Comparison of ENCODE assay signal across 8 cellular contexts in genomic region chr9:6106576-6107339, GRCh38.
A peak's percentile ranks its signal among the peaks of the same experiment; 100 is the strongest.
DNase-seq lines count a peak whose midpoint lies in the region; ATAC-seq, FAIRE-seq and TF ChIP-seq lines count a peak whose summit lies in the region.

No MANE protein-coding gene starts in this region.

- H2BK120ac ChIP-seq in H1 (replicated peaks; ENCODE audit: low read depth, low read length): no peak overlapping the region

- H3K56ac ChIP-seq in H1 (replicated peaks; ENCODE audit: insufficient read length, low read depth, low read length): no peak overlapping the region

- in situ Hi-C loops in GM13977 (cut with MboI; ENCODE audit: low pct_unique_long_range_greater_than_20kb, low sequenced_read_pairs, unreplicated experiment): no loop called here

- no peak overlapping the region for H3K14ac ChIP-seq in H1 (ENCODE audit: insufficient read length)

- H3K4me3 Mint-ChIP-seq in activated T-helper 17 cell treated with anti-CD3 and anti-CD28 coated beads, Interleukin-2, amount 50 U/mL, for 72 hours: no peak overlapping the region

- CTCF ChIA-PET in AG04450 (lab: Charles Lee): interaction anchor here (0.6 to 1.0 kb wide), 2 partner anchors 10 to 199 kb away, joined by 3 to 4 read pairs; no protein-coding TSS in a partner anchor
- CTCF ChIA-PET in H1 (lab: Charles Lee; ENCODE audit: partially characterized antibody): interaction anchor here (0.6 to 3.6 kb wide), 16 partner anchors 8 to 243 kb away, joined by 3 to 17 read pairs (median 4); no protein-coding TSS in a partner anchor

- no peak overlapping the region for H2AK5ac ChIP-seq in H1 (ENCODE audit: low read depth, low read length)

- no peak for FAIRE-seq in H1 (lab: Jason Lieb, UNC)

- no peak overlapping the region for H3K4ac ChIP-seq in H1 (replicated peaks; ENCODE audit: insufficient read length, low read depth, low read length)

- no peaks in the 10 kb centered on the region for H3K23me2 ChIP-seq in H1 (ENCODE audit: low read depth, low read length)

- no peak overlapping the region for H3K23ac ChIP-seq in H1 (ENCODE audit: insufficient read length)

- H3K79me1 ChIP-seq in H1 (ENCODE audit: low read depth, low read length): no peaks in the 10 kb centered on the region

- H3K27ac ChIP-seq in AG04450 (ENCODE audit: low read depth, low read length): no peak overlapping the region
- H3K27ac ChIP-seq in H1 (ENCODE audit: low read depth, low read length): peak overlapping the region; percentile 31; the same call in 1 of the 2 replicates

- TF ChIP-seq RAD21 in H1 (IDR thresholded peaks at IDR 0.05 in 1 of 2, conservative IDR thresholded peaks at IDR 0.05 in 1 of 2; ENCODE audit: low read depth in 2 of 2, low read length in 2 of 2): peak; percentile 48 to 61

- 58% methylated on average over 2 of the region's 2 CpGs; no CpG with 5 or more reads in 1 of the 2 experiments for WGBS in H1 (ENCODE audit: extremely low coverage in 1 of 2, insufficient coverage in 1 of 2, insufficient read length in 1 of 2, insufficient replicate concordance in 2 of 2, low coverage in 1 of 2, low lambda C conversion rate in 2 of 2, missing lambda C conversion rate in 1 of 2), 2 experiments

- no peak overlapping the region for H2BK15ac ChIP-seq in H1 (ENCODE audit: low read length)

- no peak overlapping the region for H2BK12ac ChIP-seq in H1 (ENCODE audit: low read depth, low read length)

- H4K8ac ChIP-seq in H1 (ENCODE audit: extremely low read depth, insufficient read depth, low read length): no peak overlapping the region

- no peak overlapping the region for H3K9ac ChIP-seq in NT2/D1 (ENCODE audit: insufficient read length, low read depth)
- H3K9ac ChIP-seq in H1 (replicated peaks in 1 of 4; ENCODE audit: extremely low read depth in 1 of 4, low read depth in 3 of 4, low read length in 3 of 4): no peak overlapping the region

- H3K36me3 Mint-ChIP-seq in activated T-helper 17 cell treated with anti-CD3 and anti-CD28 coated beads, Interleukin-2, amount 50 U/mL, for 72 hours (ENCODE audit: low read depth): no peaks in the 10 kb centered on the region

- H3K9me3 ChIP-seq in AG04450 (ENCODE audit: control insufficient read depth, insufficient read depth, low read length) (no peaks in the 10 kb centered on the region), NT2/D1 (ENCODE audit: insufficient read depth, low read length) (no peaks in the 10 kb centered on the region), H1 (ENCODE audit: insufficient read depth in 2 of 2, low read depth in 1 of 2, low read length in 1 of 2) (no peaks in the 10 kb centered on the region)

- ATAC-seq in HG03064 (IDR thresholded peaks at IDR 0.05; ENCODE audit: low read depth, unreplicated experiment): peak; percentile 57
- no peak for ATAC-seq in activated T-helper 17 cell treated with anti-CD3 and anti-CD28 coated beads, Interleukin-2, amount 50 U/mL, for 72 hours (replicated peaks)

- TF ChIP-seq CTCF in AG04450 (IDR thresholded peaks at IDR 0.05; ENCODE audit: low read depth, low read length) (peak; percentile 38; the same call in 1 of the 2 replicates), GM13977 (IDR thresholded peaks at IDR 0.05; ENCODE audit: extremely low read depth, insufficient read depth, missing control alignments) (peak; percentile 36), H1 (IDR thresholded peaks at IDR 0.05; ENCODE audit: control extremely low read depth in 1 of 3, insufficient read depth in 1 of 3, low read depth in 1 of 3, low read length in 3 of 3) (peak in 2 of 3 experiments; percentile 56 to 69; a peak in 3 of 4 replicates)

- no peak overlapping the region for H4K5ac ChIP-seq in H1 (ENCODE audit: insufficient read length, low read depth, low read length)

- H3K27me3 ChIP-seq in AG04450 (ENCODE audit: control insufficient read depth, insufficient read depth, low read length) (no peaks in the 10 kb centered on the region), NT2/D1 (ENCODE audit: insufficient read depth, insufficient read length) (no peaks in the 10 kb centered on the region), H1 (replicated peaks in 1 of 4; ENCODE audit: control insufficient read depth in 3 of 4, extremely low read depth in 1 of 4, insufficient read depth in 3 of 4, low read length in 3 of 4) (no peaks in the 10 kb centered on the region)

- no peaks in the 10 kb centered on the region for H3K36me3 ChIP-seq in NT2/D1 (ENCODE audit: insufficient read depth, insufficient read length, low read length)
- no peaks in the 10 kb centered on the region for H3K36me3 ChIP-seq in H1 (ENCODE audit: control insufficient read depth in 2 of 4, insufficient read depth in 4 of 4, low read length in 3 of 4)

- POLR2A ChIA-PET in AG04450 (lab: Yijun Ruan, JAX): interaction anchor here (1.1 kb wide), 1 partner anchor 165 kb away, joined by 3 read pairs; no protein-coding TSS in a partner anchor
- POLR2A ChIA-PET in H1 (lab: Charles Lee; ENCODE audit: partially characterized antibody): interaction anchor here (0.9 kb wide), 1 partner anchor 15 kb away, joined by 3 read pairs; no protein-coding TSS in a partner anchor

- H2BK20ac ChIP-seq in H1 (ENCODE audit: low read length): no peak overlapping the region

- H2BK5ac ChIP-seq in H1 (ENCODE audit: low read depth, low read length): no peak overlapping the region

- H4K20me1 ChIP-seq in H1 (replicated peaks in 1 of 2; ENCODE audit: control insufficient read depth in 1 of 2, insufficient read depth in 2 of 2, low read length in 2 of 2): no peaks in the 10 kb centered on the region

- H3K27ac Mint-ChIP-seq in activated T-helper 17 cell treated with anti-CD3 and anti-CD28 coated beads, Interleukin-2, amount 50 U/mL, for 72 hours: no peak overlapping the region

- peak overlapping the region; percentile 91; the same call in 1 of the 2 replicates for H2AFZ ChIP-seq in H1 (ENCODE audit: low read length)

- no peak overlapping the region; a peak in 1 of 4 replicates for H3K4me2 ChIP-seq in H1 (ENCODE audit: insufficient read depth in 1 of 2, low read depth in 2 of 2, low read length in 2 of 2)

- no peak for TF ChIP-seq EP300 in H1 (IDR thresholded peaks at IDR 0.05; ENCODE audit: borderline replicate concordance in 1 of 2, low read depth in 2 of 2, low read length in 2 of 2)

- H3K4me3 ChIP-seq in AG04450 (ENCODE audit: low read depth, low read length) (no peak overlapping the region), NT2/D1 (ENCODE audit: insufficient read length, low read depth) (no peak overlapping the region), H1 (ENCODE audit: extremely low read depth in 1 of 4, insufficient read depth in 2 of 4, low read depth in 3 of 4, low read length in 4 of 4) (no peak overlapping the region)

- no peaks in the 10 kb centered on the region for H3K79me2 ChIP-seq in H1 (ENCODE audit: control insufficient read depth in 1 of 2, insufficient read depth in 2 of 2, low read length in 2 of 2)

- no peaks in the 10 kb centered on the region for H3K9me3 Mint-ChIP-seq in activated T-helper 17 cell treated with anti-CD3 and anti-CD28 coated beads, Interleukin-2, amount 50 U/mL, for 72 hours

- TF ChIP-seq POLR2A in H1 (IDR thresholded peaks at IDR 0.05; ENCODE audit: control extremely low read depth in 1 of 2, low read depth in 2 of 2, low read length in 2 of 2): no peak

- DNase-seq in AG04450 (ENCODE audit: low read depth, low spot score) (no peak), GM13977 (ENCODE audit: low spot score) (peak; percentile 44), NT2/D1 (ENCODE audit: low read depth, low spot score) (peak; percentile 25), H1 (ENCODE audit: low read depth in 1 of 2, low spot score in 2 of 2) (peak; percentile 7 to 48), midbrain (lab: John Stamatoyannopoulos, UW) (peak; percentile 35), activated T-cell treated with anti-CD3 and anti-CD28 coated beads for 4 hours (no peak)

- no peak overlapping the region for H4K91ac ChIP-seq in H1 (replicated peaks; ENCODE audit: insufficient read length, low read length)

- no peak overlapping the region for H3K18ac ChIP-seq in H1 (ENCODE audit: extremely low read depth, low read length)

- no peaks in the 10 kb centered on the region for H3K4me1 ChIP-seq in NT2/D1 (ENCODE audit: insufficient read depth, insufficient read length)
- peaks cover 0 to 4% (median 1%) of the 10 kb centered on the region in 4 experiments; a peak in 3 of 7 replicates for H3K4me1 ChIP-seq in H1 (replicated peaks in 1 of 4; ENCODE audit: control insufficient read depth in 3 of 4, insufficient read depth in 4 of 4, low read length in 3 of 4)

- H3K27me3 Mint-ChIP-seq in activated T-helper 17 cell treated with anti-CD3 and anti-CD28 coated beads, Interleukin-2, amount 50 U/mL, for 72 hours: no peaks in the 10 kb centered on the region

- H3K4me1 Mint-ChIP-seq in activated T-helper 17 cell treated with anti-CD3 and anti-CD28 coated beads, Interleukin-2, amount 50 U/mL, for 72 hours: no peaks in the 10 kb centered on the region

TF ChIP-seq in H1, 55 proteins besides CTCF, POLR2A, EP300 and RAD21 (continues in another document):
- TF ChIP-seq TEAD4 (IDR thresholded peaks at IDR 0.05; ENCODE audit: low read depth, low read length) (no peak), CEBPB (IDR thresholded peaks at IDR 0.05; ENCODE audit: low read depth, low read length) (no peak), YY1 (IDR thresholded peaks at IDR 0.05; ENCODE audit: low read depth, low read length) (0 out of 2 replicates have a peak, but pooled peaks have one; percentile 5), E2F6 (IDR thresholded peaks at IDR 0.05) (no peak), MAX (IDR thresholded peaks at IDR 0.05) (no peak), SUZ12 (IDR thresholded peaks at IDR 0.05; ENCODE audit: low read length) (no peak), ZNF274 (IDR thresholded peaks at IDR 0.05; ENCODE audit: borderline replicate concordance, extremely low read depth, low read length) (no peak), KDM5A (IDR thresholded peaks at IDR 0.05; ENCODE audit: low read length) (no peak), ASH2L (IDR thresholded peaks at IDR 0.05; ENCODE audit: low read length) (no peak), NANOG (IDR thresholded peaks at IDR 0.05; ENCODE audit: insufficient read depth, low read depth, low read length, poor library complexity, severe bottlenecking) (no peak), TAF1 (IDR thresholded peaks at IDR 0.05; ENCODE audit: low read depth, low read length) (0 out of 2 replicates have a peak, but pooled peaks have one; percentile 47), SIX5 (IDR thresholded peaks at IDR 0.05; ENCODE audit: low read depth, low read length) (no peak), CHD2 (IDR thresholded peaks at IDR 0.05; ENCODE audit: low read length) (no peak), RFX5 (IDR thresholded peaks at IDR 0.05; ENCODE audit: borderline replicate concordance, low read depth, low read length) (no peak)

Comparison
In these comparisons a context has a peak if more than half of its experiments do, and no peak if none do; other contexts are left out.
1. DNase-seq: peak in GM13977 (single experiment), NT2/D1 (single experiment), H1 (2 of 2) and midbrain (single experiment); none in AG04450 (single experiment) and activated T-cell treated with anti-CD3 and anti-CD28 coated beads for 4 hours (single experiment).
2. Peak in every context shown above with its lines, with median percentiles within 50 percentile points of each other: CTCF ChIP-seq.